8 cellular contexts compared by ENCODE assay signal in the genomic region with DNA sequence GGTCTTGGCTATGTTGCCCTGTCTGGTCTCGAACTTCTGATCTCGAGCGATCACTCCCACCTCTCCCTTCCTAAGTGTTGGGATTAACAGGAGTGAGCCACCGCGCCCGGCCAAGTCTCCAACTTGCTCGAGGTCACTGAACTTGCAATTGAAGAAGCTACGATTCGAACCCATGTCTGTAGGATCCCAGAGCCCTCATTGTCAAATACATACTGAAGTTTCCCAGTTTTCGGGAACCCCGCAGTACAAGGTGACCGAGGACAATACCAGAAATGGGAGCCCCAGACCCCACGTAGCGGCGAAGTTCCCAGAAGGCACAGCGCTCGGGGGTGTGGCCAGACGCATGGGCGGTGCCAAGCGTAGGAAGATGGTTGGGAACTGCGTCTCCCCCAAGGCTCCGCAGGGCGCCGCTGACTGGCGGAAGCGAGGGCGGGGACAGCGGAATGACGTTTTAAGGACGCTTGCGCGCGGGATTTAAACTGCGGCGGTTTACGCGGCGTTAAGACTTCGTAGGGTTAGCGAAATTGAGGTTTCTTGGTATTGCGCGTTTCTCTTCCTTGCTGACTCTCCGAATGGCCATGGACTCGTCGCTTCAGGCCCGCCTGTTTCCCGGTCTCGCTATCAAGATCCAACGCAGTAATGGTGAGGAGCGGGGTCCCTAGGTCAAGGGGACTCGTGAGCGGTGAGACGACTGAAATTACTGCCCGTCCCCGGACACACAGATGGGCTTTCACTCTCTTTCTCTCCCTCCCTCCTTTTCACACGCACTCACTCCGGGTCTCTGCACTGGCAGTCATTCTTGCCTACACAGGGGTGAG. TPM values are rescaled to one million over a fixed set of nuclear protein-coding genes. Genes with fewer than 3 reads are reported as not detected.
A peak's percentile ranks its signal among the peaks of the same experiment; 100 is the strongest.
DNase-seq lines count a peak whose midpoint lies in the region; ATAC-seq and TF ChIP-seq lines count a peak whose summit lies in the region.

Gene KIF2C (plus strand): TSS at position 477 of the 818 bp plus-strand sequence. CDS start 96 bp downstream, at position 573.

- peak within 1 kb of the TSS; percentile 93 for H3K4me3 Mint-ChIP-seq in CD8-positive, alpha-beta T cell

- peaks cover 12% of the 10 kb centered on the region for H3K4me1 ChIP-seq in CD8-positive, alpha-beta T cell (ENCODE audit: insufficient read depth, low read length)
- H3K4me1 ChIP-seq in lung (ENCODE audit: control insufficient read depth in 2 of 2, insufficient read depth in 2 of 2, low read length in 2 of 2), result peaks cover 3% of the 10 kb centered on the region in 2 donors

- H3K27ac ChIP-seq in CD8-positive, alpha-beta T cell (ENCODE audit: low read depth, low read length), result peak within 1 kb of the TSS; percentile 69
- H3K27ac ChIP-seq in lung (ENCODE audit: low read depth in 1 of 2, low read length in 1 of 2), result peak within 1 kb of the TSS; percentile 83 to 87

- H3K4me1 Mint-ChIP-seq in CD8-positive, alpha-beta T cell (ENCODE audit: low read depth), result peaks cover 17% of the 10 kb centered on the region

- no peaks in the 10 kb centered on the region for H3K36me3 ChIP-seq in CD8-positive, alpha-beta T cell (ENCODE audit: insufficient read depth, low read length)
- H3K36me3 ChIP-seq in lung (ENCODE audit: control insufficient read depth in 2 of 2, insufficient read depth in 2 of 2, low read length in 2 of 2), result no peaks in the 10 kb centered on the region

- peaks cover 3% of the 10 kb centered on the region for H3K36me3 Mint-ChIP-seq in CD8-positive, alpha-beta T cell

- H3K27me3 Mint-ChIP-seq in CD8-positive, alpha-beta T cell (ENCODE audit: low read depth), result no peaks in the 10 kb centered on the region

- peak; percentile 100 for ATAC-seq in CD8-positive, alpha-beta T cell
- peak; percentile 94 for ATAC-seq in GM19467 (IDR thresholded peaks at IDR 0.05; ENCODE audit: unreplicated experiment)
- ATAC-seq in lung (ENCODE audit: insufficient read depth, low FRiP score), result peak; percentile 100

- peak; percentile 93 to 97 (median 96) for DNase-seq in CD8-positive, alpha-beta T cell
- DNase-seq in HS-27A (ENCODE audit: low read depth) (peak; percentile 96), NK-92 (lab: John Stamatoyannopoulos, UW; ENCODE audit: unreplicated experiment) (peak; percentile 68), lung (ENCODE audit: low spot score) (peak; percentile 96)
- DNase-seq in activated CD8-positive, alpha-beta memory T cell treated with anti-CD3 and anti-CD28 coated beads for 1 hour (ENCODE audit: extremely low read depth in 1 of 2, low read depth in 1 of 2), result peak; percentile 87 to 92
- DNase-seq in effector CD8-positive, alpha-beta T cell (lab: John Stamatoyannopoulos, UW), result peak; percentile 91
- peak; percentile 95 for DNase-seq in stimulated activated CD4-positive, alpha-beta T cell treated with anti-CD3 and anti-CD28 coated beads, TNF-alpha, amount 100 ng/mL, for 4 hours (ENCODE audit: low read depth in 3 of 3)

- 0% methylated on average over 57 of the region's 57 CpGs for WGBS in lung, 2 donors

- no peaks in the 10 kb centered on the region for H3K27me3 ChIP-seq in CD8-positive, alpha-beta T cell (ENCODE audit: insufficient read depth, low read length)
- H3K27me3 ChIP-seq in lung (ENCODE audit: control insufficient read depth, insufficient read depth), result no peaks in the 10 kb centered on the region

- H3K27ac Mint-ChIP-seq in CD8-positive, alpha-beta T cell, result peak within 1 kb of the TSS; percentile 97

- CTCF ChIA-PET in CD8-positive, alpha-beta T cell (lab: Charles Lee), result interaction anchor here (1.0 kb wide), 1 partner anchor 9 kb away, joined by 3 read pairs; the partner anchor contains the start of gene RNU5D-1

- no peak for TF ChIP-seq CTCF in CD8-positive, alpha-beta T cell (IDR thresholded peaks at IDR 0.05)
- TF ChIP-seq CTCF in lung (IDR thresholded peaks at IDR 0.05; ENCODE audit: control extremely low read depth, extremely low read depth), result no peak

- H3K4me3 ChIP-seq in CD8-positive, alpha-beta T cell (ENCODE audit: low read depth, low read length), result peak within 1 kb of the TSS; percentile 84
- peak within 1 kb of the TSS; percentile 29 for H3K4me3 ChIP-seq in lung

- POLR2A ChIA-PET in CD8-positive, alpha-beta T cell (lab: Charles Lee), result interaction anchor here (0.6 to 2.3 kb wide), 4 partner anchors 9 to 1418 kb away, joined by 3 to 9 read pairs (median 4); partner anchors contain the start of gene RPS8

- no peaks in the 10 kb centered on the region for H3K9me3 Mint-ChIP-seq in CD8-positive, alpha-beta T cell

- intact Hi-C loops in CD8-positive, alpha-beta T cell (cut with DNase I, micrococcal nuclease), result loop anchor here (1.0 to 10.0 kb wide), 12 partner anchors 8 to 845 kb away; partner anchors contain the start of genes ARMH1 (in 2 of the 2), EIF2B3 (in 2 of the 2), NASP (in 2 of the 2) and RNU5D-1 (in 2 of the 2)

- no peaks in the 10 kb centered on the region for H3K9me3 ChIP-seq in CD8-positive, alpha-beta T cell (ENCODE audit: low read length)
- H3K9me3 ChIP-seq in lung (ENCODE audit: control insufficient read depth in 2 of 2, insufficient read depth in 1 of 2, low read length in 1 of 2), result no peaks in the 10 kb centered on the region

RNA-seq across cellular contexts. Expression of gene KIF2C, which starts in this region (rescaled TPM):
- total RNA-seq in CD8-positive, alpha-beta T cell, result under 1 TPM; 0.58 to 0.81 TPM
- 1 to 10 TPM; 1.5 to 3.5 TPM for total RNA-seq in lung
- polyA plus RNA-seq in lung, result 1 to 10 TPM; 1.5 to 2.7 TPM

Comparison
In these comparisons a context has a peak if more than half of its experiments do, and no peak if none do; other contexts are left out.
1. Peak in every context shown above with its lines: DNase-seq, ATAC-seq, H3K4me3 ChIP-seq and H3K27ac ChIP-seq.
2. Peak in DNase-seq, ATAC-seq, H3K4me3 ChIP-seq and H3K27ac ChIP-seq in CD8-positive, alpha-beta T cell; RNA of the gene not detected or under 1 TPM.